Comparison of ENCODE assay signal across 1 cellular context in the genomic region with DNA sequence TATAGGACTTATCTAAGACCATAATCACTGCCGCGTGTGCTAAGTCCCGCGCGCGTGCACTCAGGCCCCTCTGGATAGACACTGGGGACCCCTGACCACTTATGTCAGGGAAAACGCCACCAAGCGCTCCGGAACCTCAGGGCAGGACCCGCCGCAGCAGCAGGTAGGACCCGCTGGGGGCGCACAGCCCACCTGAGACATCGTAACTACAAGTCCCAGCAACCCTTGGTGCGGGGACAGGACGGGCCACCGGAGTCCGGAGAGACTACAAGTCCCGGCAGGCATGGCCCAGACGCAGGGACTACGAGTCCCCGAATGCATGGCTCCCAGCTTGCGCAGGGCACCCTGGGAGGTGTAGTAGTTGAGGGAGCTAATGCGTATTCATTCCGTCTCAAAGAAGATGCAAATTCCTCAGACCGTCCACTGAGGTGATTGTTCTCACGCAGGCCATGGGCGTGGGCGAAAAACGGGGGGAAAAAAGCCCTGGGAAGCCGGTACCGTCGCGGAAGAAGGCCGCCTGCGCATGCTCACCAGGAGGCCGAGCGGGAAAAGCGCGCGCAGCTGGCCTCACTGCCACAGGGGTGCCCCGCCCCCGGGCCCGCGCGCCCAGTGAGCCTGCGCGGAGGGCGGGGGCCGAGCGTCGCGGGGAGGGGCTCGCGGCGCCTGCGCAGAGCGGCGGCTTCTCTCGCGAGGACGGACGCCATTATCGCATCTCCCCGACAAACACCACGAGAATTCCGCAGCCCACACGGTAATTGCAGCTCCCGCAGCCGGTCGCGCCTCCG.
TF ChIP-seq lines count a peak whose summit lies in the region.

A gene with protein sequence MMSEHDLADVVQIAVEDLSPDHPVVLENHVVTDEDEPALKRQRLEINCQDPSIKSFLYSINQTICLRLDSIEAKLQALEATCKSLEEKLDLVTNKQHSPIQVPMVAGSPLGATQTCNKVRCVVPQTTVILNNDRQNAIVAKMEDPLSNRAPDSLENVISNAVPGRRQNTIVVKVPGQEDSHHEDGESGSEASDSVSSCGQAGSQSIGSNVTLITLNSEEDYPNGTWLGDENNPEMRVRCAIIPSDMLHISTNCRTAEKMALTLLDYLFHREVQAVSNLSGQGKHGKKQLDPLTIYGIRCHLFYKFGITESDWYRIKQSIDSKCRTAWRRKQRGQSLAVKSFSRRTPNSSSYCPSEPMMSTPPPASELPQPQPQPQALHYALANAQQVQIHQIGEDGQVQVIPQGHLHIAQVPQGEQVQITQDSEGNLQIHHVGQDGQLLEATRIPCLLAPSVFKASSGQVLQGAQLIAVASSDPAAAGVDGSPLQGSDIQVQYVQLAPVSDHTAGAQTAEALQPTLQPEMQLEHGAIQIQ (plus strand): TSS at position 670 of the 785 bp plus-strand sequence. CDS start 23,682 bp downstream, outside the sequence.

TF ChIP-seq in WTC11, 78 proteins besides CTCF, POLR2A, EP300 and RAD21 (continued from another document and continues in another):
- TF ChIP-seq, protein P1, sequence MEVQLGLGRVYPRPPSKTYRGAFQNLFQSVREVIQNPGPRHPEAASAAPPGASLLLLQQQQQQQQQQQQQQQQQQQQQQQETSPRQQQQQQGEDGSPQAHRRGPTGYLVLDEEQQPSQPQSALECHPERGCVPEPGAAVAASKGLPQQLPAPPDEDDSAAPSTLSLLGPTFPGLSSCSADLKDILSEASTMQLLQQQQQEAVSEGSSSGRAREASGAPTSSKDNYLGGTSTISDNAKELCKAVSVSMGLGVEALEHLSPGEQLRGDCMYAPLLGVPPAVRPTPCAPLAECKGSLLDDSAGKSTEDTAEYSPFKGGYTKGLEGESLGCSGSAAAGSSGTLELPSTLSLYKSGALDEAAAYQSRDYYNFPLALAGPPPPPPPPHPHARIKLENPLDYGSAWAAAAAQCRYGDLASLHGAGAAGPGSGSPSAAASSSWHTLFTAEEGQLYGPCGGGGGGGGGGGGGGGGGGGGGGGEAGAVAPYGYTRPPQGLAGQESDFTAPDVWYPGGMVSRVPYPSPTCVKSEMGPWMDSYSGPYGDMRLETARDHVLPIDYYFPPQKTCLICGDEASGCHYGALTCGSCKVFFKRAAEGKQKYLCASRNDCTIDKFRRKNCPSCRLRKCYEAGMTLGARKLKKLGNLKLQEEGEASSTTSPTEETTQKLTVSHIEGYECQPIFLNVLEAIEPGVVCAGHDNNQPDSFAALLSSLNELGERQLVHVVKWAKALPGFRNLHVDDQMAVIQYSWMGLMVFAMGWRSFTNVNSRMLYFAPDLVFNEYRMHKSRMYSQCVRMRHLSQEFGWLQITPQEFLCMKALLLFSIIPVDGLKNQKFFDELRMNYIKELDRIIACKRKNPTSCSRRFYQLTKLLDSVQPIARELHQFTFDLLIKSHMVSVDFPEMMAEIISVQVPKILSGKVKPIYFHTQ (CRISPR knock-in tag; IDR thresholded peaks at IDR 0.05): no peak
- TF ChIP-seq ZNF232 (CRISPR knock-in tag; IDR thresholded peaks at IDR 0.05): 0 out of 2 replicates have a peak, but pooled peaks have one; percentile 40
- TF ChIP-seq, protein P2, sequence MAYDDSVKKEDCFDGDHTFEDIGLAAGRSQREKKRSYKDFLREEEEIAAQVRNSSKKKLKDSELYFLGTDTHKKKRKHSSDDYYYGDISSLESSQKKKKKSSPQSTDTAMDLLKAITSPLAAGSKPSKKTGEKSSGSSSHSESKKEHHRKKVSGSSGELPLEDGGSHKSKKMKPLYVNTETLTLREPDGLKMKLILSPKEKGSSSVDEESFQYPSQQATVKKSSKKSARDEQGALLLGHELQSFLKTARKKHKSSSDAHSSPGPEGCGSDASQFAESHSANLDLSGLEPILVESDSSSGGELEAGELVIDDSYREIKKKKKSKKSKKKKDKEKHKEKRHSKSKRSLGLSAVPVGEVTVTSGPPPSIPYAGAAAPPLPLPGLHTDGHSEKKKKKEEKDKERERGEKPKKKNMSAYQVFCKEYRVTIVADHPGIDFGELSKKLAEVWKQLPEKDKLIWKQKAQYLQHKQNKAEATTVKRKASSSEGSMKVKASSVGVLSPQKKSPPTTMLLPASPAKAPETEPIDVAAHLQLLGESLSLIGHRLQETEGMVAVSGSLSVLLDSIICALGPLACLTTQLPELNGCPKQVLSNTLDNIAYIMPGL (CRISPR knock-in tag; IDR thresholded peaks at IDR 0.05): no peak
- peak; percentile 78 for TF ChIP-seq GABPB1 (CRISPR knock-in tag; IDR thresholded peaks at IDR 0.05)
- TF ChIP-seq ZNF396 (CRISPR knock-in tag; IDR thresholded peaks at IDR 0.05; ENCODE audit: borderline replicate concordance): no peak
- TF ChIP-seq SP1 (CRISPR knock-in tag; conservative IDR thresholded peaks at IDR 0.05): peak; percentile 88
- TF ChIP-seq, protein P3, sequence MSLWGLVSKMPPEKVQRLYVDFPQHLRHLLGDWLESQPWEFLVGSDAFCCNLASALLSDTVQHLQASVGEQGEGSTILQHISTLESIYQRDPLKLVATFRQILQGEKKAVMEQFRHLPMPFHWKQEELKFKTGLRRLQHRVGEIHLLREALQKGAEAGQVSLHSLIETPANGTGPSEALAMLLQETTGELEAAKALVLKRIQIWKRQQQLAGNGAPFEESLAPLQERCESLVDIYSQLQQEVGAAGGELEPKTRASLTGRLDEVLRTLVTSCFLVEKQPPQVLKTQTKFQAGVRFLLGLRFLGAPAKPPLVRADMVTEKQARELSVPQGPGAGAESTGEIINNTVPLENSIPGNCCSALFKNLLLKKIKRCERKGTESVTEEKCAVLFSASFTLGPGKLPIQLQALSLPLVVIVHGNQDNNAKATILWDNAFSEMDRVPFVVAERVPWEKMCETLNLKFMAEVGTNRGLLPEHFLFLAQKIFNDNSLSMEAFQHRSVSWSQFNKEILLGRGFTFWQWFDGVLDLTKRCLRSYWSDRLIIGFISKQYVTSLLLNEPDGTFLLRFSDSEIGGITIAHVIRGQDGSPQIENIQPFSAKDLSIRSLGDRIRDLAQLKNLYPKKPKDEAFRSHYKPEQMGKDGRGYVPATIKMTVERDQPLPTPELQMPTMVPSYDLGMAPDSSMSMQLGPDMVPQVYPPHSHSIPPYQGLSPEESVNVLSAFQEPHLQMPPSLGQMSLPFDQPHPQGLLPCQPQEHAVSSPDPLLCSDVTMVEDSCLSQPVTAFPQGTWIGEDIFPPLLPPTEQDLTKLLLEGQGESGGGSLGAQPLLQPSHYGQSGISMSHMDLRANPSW (CRISPR knock-in tag; conservative IDR thresholded peaks at IDR 0.05; ENCODE audit: low read depth): no peak
- TF ChIP-seq, protein P4, sequence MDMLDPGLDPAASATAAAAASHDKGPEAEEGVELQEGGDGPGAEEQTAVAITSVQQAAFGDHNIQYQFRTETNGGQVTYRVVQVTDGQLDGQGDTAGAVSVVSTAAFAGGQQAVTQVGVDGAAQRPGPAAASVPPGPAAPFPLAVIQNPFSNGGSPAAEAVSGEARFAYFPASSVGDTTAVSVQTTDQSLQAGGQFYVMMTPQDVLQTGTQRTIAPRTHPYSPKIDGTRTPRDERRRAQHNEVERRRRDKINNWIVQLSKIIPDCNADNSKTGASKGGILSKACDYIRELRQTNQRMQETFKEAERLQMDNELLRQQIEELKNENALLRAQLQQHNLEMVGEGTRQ (CRISPR knock-in tag; IDR thresholded peaks at IDR 0.05): peak; percentile 70
- TF ChIP-seq GTF2I (CRISPR knock-in tag; conservative IDR thresholded peaks at IDR 0.05): no peak
- no peak for TF ChIP-seq CREM (CRISPR knock-in tag; IDR thresholded peaks at IDR 0.05)
- no peak for TF ChIP-seq NFATC4 (CRISPR knock-in tag; IDR thresholded peaks at IDR 0.05)
- no peak for TF ChIP-seq OVOL2 (CRISPR knock-in tag; IDR thresholded peaks at IDR 0.05; ENCODE audit: borderline replicate concordance)
- TF ChIP-seq, protein P5, sequence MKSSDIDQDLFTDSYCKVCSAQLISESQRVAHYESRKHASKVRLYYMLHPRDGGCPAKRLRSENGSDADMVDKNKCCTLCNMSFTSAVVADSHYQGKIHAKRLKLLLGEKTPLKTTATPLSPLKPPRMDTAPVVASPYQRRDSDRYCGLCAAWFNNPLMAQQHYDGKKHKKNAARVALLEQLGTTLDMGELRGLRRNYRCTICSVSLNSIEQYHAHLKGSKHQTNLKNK (CRISPR knock-in tag; IDR thresholded peaks at IDR 0.05): no peak
- no peak for TF ChIP-seq ZBTB21 (CRISPR knock-in tag; IDR thresholded peaks at IDR 0.05; ENCODE audit: borderline replicate concordance)
- TF ChIP-seq FOXP1 (CRISPR knock-in tag; IDR thresholded peaks at IDR 0.05; ENCODE audit: borderline replicate concordance): 0 out of 2 replicates have a peak, but pooled peaks have one; percentile 27
- no peak for TF ChIP-seq ZNF121 (CRISPR knock-in tag; IDR thresholded peaks at IDR 0.05)
- TF ChIP-seq GRHL2 (CRISPR knock-in tag; IDR thresholded peaks at IDR 0.05; ENCODE audit: insufficient replicate concordance, severe bottlenecking): no peak
- no peak for TF ChIP-seq SOX15 (CRISPR knock-in tag; IDR thresholded peaks at IDR 0.05)
- TF ChIP-seq, protein P6, sequence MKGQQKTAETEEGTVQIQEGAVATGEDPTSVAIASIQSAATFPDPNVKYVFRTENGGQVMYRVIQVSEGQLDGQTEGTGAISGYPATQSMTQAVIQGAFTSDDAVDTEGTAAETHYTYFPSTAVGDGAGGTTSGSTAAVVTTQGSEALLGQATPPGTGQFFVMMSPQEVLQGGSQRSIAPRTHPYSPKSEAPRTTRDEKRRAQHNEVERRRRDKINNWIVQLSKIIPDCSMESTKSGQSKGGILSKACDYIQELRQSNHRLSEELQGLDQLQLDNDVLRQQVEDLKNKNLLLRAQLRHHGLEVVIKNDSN (CRISPR knock-in tag; IDR thresholded peaks at IDR 0.05): peak; percentile 77
- peak; percentile 16; the same call in 1 of the 2 replicates for TF ChIP-seq FOXK1 (CRISPR knock-in tag; IDR thresholded peaks at IDR 0.05)
- no peak for TF ChIP-seq NR1H2 (CRISPR knock-in tag; IDR thresholded peaks at IDR 0.05)
- TF ChIP-seq, protein P7, sequence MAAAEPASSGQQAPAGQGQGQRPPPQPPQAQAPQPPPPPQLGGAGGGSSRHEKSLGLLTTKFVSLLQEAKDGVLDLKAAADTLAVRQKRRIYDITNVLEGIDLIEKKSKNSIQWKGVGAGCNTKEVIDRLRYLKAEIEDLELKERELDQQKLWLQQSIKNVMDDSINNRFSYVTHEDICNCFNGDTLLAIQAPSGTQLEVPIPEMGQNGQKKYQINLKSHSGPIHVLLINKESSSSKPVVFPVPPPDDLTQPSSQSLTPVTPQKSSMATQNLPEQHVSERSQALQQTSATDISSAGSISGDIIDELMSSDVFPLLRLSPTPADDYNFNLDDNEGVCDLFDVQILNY (CRISPR knock-in tag; IDR thresholded peaks at IDR 0.05): peak; percentile 93
- peak; percentile 38; the same call in 1 of the 2 replicates for TF ChIP-seq ETV6 (CRISPR knock-in tag; IDR thresholded peaks at IDR 0.05)
- TF ChIP-seq JUN (CRISPR knock-in tag; IDR thresholded peaks at IDR 0.05): no peak
- TF ChIP-seq, protein P8, sequence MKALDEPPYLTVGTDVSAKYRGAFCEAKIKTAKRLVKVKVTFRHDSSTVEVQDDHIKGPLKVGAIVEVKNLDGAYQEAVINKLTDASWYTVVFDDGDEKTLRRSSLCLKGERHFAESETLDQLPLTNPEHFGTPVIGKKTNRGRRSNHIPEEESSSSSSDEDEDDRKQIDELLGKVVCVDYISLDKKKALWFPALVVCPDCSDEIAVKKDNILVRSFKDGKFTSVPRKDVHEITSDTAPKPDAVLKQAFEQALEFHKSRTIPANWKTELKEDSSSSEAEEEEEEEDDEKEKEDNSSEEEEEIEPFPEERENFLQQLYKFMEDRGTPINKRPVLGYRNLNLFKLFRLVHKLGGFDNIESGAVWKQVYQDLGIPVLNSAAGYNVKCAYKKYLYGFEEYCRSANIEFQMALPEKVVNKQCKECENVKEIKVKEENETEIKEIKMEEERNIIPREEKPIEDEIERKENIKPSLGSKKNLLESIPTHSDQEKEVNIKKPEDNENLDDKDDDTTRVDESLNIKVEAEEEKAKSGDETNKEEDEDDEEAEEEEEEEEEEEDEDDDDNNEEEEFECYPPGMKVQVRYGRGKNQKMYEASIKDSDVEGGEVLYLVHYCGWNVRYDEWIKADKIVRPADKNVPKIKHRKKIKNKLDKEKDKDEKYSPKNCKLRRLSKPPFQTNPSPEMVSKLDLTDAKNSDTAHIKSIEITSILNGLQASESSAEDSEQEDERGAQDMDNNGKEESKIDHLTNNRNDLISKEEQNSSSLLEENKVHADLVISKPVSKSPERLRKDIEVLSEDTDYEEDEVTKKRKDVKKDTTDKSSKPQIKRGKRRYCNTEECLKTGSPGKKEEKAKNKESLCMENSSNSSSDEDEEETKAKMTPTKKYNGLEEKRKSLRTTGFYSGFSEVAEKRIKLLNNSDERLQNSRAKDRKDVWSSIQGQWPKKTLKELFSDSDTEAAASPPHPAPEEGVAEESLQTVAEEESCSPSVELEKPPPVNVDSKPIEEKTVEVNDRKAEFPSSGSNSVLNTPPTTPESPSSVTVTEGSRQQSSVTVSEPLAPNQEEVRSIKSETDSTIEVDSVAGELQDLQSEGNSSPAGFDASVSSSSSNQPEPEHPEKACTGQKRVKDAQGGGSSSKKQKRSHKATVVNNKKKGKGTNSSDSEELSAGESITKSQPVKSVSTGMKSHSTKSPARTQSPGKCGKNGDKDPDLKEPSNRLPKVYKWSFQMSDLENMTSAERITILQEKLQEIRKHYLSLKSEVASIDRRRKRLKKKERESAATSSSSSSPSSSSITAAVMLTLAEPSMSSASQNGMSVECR (CRISPR knock-in tag; IDR thresholded peaks at IDR 0.05; ENCODE audit: borderline replicate concordance): peak; percentile 80; the same call in 1 of the 2 replicates
- no peak for TF ChIP-seq ZNF671 (CRISPR knock-in tag; IDR thresholded peaks at IDR 0.05)
- no peak for TF ChIP-seq PRRX2 (CRISPR knock-in tag; IDR thresholded peaks at IDR 0.05)
- TF ChIP-seq, protein P9, sequence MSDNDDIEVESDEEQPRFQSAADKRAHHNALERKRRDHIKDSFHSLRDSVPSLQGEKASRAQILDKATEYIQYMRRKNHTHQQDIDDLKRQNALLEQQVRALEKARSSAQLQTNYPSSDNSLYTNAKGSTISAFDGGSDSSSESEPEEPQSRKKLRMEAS (CRISPR knock-in tag; IDR thresholded peaks at IDR 0.05): peak; percentile 73
- no peak for TF ChIP-seq MXD4 (CRISPR knock-in tag; IDR thresholded peaks at IDR 0.05; ENCODE audit: borderline replicate concordance)
- TF ChIP-seq, protein P10, sequence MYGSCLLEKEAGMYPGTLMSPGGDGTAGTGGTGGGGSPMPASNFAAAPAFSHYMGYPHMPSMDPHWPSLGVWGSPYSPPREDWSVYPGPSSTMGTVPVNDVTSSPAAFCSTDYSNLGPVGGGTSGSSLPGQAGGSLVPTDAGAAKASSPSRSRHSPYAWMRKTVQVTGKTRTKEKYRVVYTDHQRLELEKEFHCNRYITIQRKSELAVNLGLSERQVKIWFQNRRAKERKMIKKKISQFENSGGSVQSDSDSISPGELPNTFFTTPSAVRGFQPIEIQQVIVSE (CRISPR knock-in tag; IDR thresholded peaks at IDR 0.05; ENCODE audit: borderline replicate concordance): no peak
- TF ChIP-seq, protein P11, sequence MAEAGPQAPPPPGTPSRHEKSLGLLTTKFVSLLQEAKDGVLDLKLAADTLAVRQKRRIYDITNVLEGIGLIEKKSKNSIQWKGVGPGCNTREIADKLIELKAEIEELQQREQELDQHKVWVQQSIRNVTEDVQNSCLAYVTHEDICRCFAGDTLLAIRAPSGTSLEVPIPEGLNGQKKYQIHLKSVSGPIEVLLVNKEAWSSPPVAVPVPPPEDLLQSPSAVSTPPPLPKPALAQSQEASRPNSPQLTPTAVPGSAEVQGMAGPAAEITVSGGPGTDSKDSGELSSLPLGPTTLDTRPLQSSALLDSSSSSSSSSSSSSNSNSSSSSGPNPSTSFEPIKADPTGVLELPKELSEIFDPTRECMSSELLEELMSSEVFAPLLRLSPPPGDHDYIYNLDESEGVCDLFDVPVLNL (CRISPR knock-in tag; IDR thresholded peaks at IDR 0.05; ENCODE audit: borderline replicate concordance, low read depth): no peak
